10 cellular contexts compared by ENCODE assay signal in the genomic region with DNA sequence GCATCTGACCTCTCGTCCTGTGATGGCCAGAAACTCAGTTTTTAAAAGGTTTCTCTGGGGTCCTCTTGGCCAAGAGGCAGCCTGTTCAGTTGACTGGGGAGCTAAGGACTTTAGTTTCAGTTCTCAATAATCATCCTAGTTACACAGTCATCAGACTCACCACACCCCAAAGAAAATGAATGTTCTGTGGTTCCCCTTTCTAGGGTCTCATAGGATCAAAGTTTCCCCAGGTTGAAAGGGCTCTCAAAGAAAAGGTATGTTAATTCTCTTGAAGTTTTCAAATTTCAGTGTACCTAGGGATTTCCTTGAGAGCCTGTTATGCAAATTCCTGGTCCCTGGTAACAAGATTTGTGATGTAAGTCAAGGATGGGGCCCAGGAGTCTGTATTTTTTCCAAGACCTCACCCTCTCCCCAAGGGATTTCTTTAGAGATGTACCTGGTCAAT.
DNase-seq lines count a peak whose midpoint lies in the region; ATAC-seq and TF ChIP-seq lines count a peak whose summit lies in the region.
"Had no signal": no experiment of that assay in that cellular context is flagged by ENCODE, and none has a peak within 500 bp of the region (broad histone marks: within the 10 kb centered on the region; RNA-seq: fewer than 3 reads in every experiment).

No MANE protein-coding gene starts in this region.

- no peak for TF ChIP-seq CTCF in transverse colon (IDR thresholded peaks at IDR 0.05)

- ATAC-seq in HG02938 (IDR thresholded peaks at IDR 0.05; ENCODE audit: unreplicated experiment) (peak; percentile 92), Right ventricle myocardium inferior (no peak)
- peak; percentile 99 for ATAC-seq in stimulated activated memory B cell treated with anti-CD40 and anti-IgM and Interleukin-4, amounts not matched to agents 10 μg/mL and 1 μg/mL and 100 μg/mL, for 72 hours
- ATAC-seq: K562 had no signal

- intact Hi-C loops in activated CD4-positive, alpha-beta T cell treated with anti-CD3 and anti-CD28 coated beads, Interleukin-2, amount 10 ng/mL, durations not matched to agents 24 days and 14 days (cut with micrococcal nuclease), result no loop called here
- intact Hi-C loops in Right ventricle myocardium inferior (cut with DNase I) (no loop called here), transverse colon (cut with DNase I; ENCODE audit: low total_unique reads) (no loop called here)

- no peak for TF ChIP-seq EP300 in transverse colon (IDR thresholded peaks at IDR 0.05; ENCODE audit: low read depth)

- 33 to 70% methylated on average over 1 of the region's 1 CpG for WGBS in transverse colon (ENCODE audit: low coverage in 1 of 2), 2 donors

- no peak overlapping the region for H3K4me3 Mint-ChIP-seq in activated CD4-positive, alpha-beta T cell treated with anti-CD3 and anti-CD28 coated beads, Interleukin-2, amount 10 ng/mL, durations not matched to agents 24 days and 14 days
- H3K4me3 Mint-ChIP-seq in stimulated activated memory B cell treated with anti-CD40 and anti-IgM and Interleukin-4, amounts not matched to agents 10 μg/mL and 1 μg/mL and 100 μg/mL, for 72 hours, result peak overlapping the region; percentile 27

- peaks cover 24% of the 10 kb centered on the region for H3K27me3 Mint-ChIP-seq in activated CD4-positive, alpha-beta T cell treated with anti-CD3 and anti-CD28 coated beads, Interleukin-2, amount 10 ng/mL, durations not matched to agents 24 days and 14 days
- H3K27me3 Mint-ChIP-seq in stimulated activated memory B cell treated with anti-CD40 and anti-IgM and Interleukin-4, amounts not matched to agents 10 μg/mL and 1 μg/mL and 100 μg/mL, for 72 hours, result no peaks in the 10 kb centered on the region

- no peak overlapping the region for H3K27ac ChIP-seq in transverse colon

- H3K4me1 Mint-ChIP-seq in activated CD4-positive, alpha-beta T cell treated with anti-CD3 and anti-CD28 coated beads, Interleukin-2, amount 10 ng/mL, durations not matched to agents 24 days and 14 days, result peaks cover 11% of the 10 kb centered on the region
- peaks cover 30% of the 10 kb centered on the region for H3K4me1 Mint-ChIP-seq in stimulated activated memory B cell treated with anti-CD40 and anti-IgM and Interleukin-4, amounts not matched to agents 10 μg/mL and 1 μg/mL and 100 μg/mL, for 72 hours

- H3K27ac Mint-ChIP-seq in activated CD4-positive, alpha-beta T cell treated with anti-CD3 and anti-CD28 coated beads, Interleukin-2, amount 10 ng/mL, durations not matched to agents 24 days and 14 days, result peak overlapping the region; percentile 1
- peak overlapping the region; percentile 89 for H3K27ac Mint-ChIP-seq in stimulated activated memory B cell treated with anti-CD40 and anti-IgM and Interleukin-4, amounts not matched to agents 10 μg/mL and 1 μg/mL and 100 μg/mL, for 72 hours

- H3K4me1 ChIP-seq in transverse colon, result peaks cover 0 to 3% (median 0%) of the 10 kb centered on the region in 4 donors

- H3K9me3 Mint-ChIP-seq in activated CD4-positive, alpha-beta T cell treated with anti-CD3 and anti-CD28 coated beads, Interleukin-2, amount 10 ng/mL, durations not matched to agents 24 days and 14 days, result no peaks in the 10 kb centered on the region
- H3K9me3 Mint-ChIP-seq in stimulated activated memory B cell treated with anti-CD40 and anti-IgM and Interleukin-4, amounts not matched to agents 10 μg/mL and 1 μg/mL and 100 μg/mL, for 72 hours, result peaks cover 3% of the 10 kb centered on the region

- no peaks in the 10 kb centered on the region for H3K9me3 ChIP-seq in transverse colon

- peaks cover 2% of the 10 kb centered on the region for H3K36me3 Mint-ChIP-seq in activated CD4-positive, alpha-beta T cell treated with anti-CD3 and anti-CD28 coated beads, Interleukin-2, amount 10 ng/mL, durations not matched to agents 24 days and 14 days (ENCODE audit: low read depth)
- H3K36me3 Mint-ChIP-seq in stimulated activated memory B cell treated with anti-CD40 and anti-IgM and Interleukin-4, amounts not matched to agents 10 μg/mL and 1 μg/mL and 100 μg/mL, for 72 hours, result no peaks in the 10 kb centered on the region

- H3K4me3 ChIP-seq in transverse colon, result no peak overlapping the region
- H3K4me3 ChIP-seq: K562 had no signal

- no peaks in the 10 kb centered on the region for H3K36me3 ChIP-seq in transverse colon

- DNase-seq in activated CD4-positive, alpha-beta T cell treated with anti-CD3 and anti-CD28 coated beads, Interleukin-2, amount 10 ng/mL, durations not matched to agents 24 days and 14 days, result no peak
- DNase-seq in activated CD4-positive, alpha-beta T cell treated with anti-CD3 and anti-CD28 coated beads, Interleukin-2, amount 50 U/mL, for 48 hours, result no peak
- DNase-seq in SIG-M5 (lab: John Stamatoyannopoulos, UW) (peak; percentile 22), Right ventricle myocardium inferior (ENCODE audit: missing footprints) (no peak), T-helper 9 cell (no peak), transverse colon (no peak)
- DNase-seq: stimulated activated CD4-positive, alpha-beta T cell treated with anti-CD3 and anti-CD28 coated beads, Interleukin-1b, Interleukin-23, amount 100 ng/mL, for 48 hours had no signal

- no peak for TF ChIP-seq POLR2A in transverse colon (IDR thresholded peaks at IDR 0.05)

- in situ Hi-C loops in transverse colon (cut with MboI; ENCODE audit: low pct_ligation_motif_present in 1 of 4, low pct_unique_long_range_greater_than_20kb in 1 of 4, low sequenced_read_pairs in 3 of 4), result no loop called here

- H3K27me3 ChIP-seq in transverse colon, result no peaks in the 10 kb centered on the region
